In the genomic region with DNA sequence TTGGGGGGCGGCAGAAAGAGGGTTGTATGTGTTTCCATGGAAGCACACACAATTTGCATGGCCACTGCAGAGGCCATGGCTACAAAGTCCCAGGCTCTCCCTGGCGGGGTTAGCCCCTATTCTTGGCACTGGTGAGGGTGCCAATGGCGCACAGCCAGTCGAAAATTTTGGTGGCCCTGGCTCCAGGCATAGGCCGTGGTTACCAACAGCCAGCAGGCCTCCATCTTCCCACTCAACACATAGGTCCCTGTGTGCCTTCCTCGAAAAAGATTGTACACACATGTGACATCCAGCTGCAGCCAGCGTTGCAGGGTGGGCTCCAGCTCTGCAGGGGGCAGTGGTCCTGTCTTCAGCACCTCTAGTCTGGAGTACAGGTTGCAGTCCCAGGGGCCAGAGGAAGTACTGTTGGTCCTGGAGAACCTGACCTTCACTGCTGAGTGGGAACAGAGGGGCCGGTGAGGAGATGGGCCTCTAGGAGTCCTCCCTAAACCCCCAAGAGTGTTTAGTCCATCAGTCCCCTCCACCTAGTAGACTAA, we compare ENCODE assay signal across 17 cellular contexts. TPM values are rescaled to one million over a fixed set of nuclear protein-coding genes. Genes with fewer than 3 reads are reported as not detected.
DNase-seq lines count a peak whose midpoint lies in the region; ATAC-seq and TF ChIP-seq lines count a peak whose summit lies in the region.
"Had no signal": no experiment of that assay in that cellular context is flagged by ENCODE, and none has a peak within 500 bp of the region (broad histone marks: within the 10 kb centered on the region; RNA-seq: fewer than 3 reads in every experiment).

No MANE protein-coding gene starts in this region.

- no peaks in the 10 kb centered on the region for H3K36me3 ChIP-seq in endocrine pancreas (ENCODE audit: control insufficient read depth, insufficient read depth, low read length)
- no peaks in the 10 kb centered on the region for H3K36me3 ChIP-seq in mucosa of descending colon (ENCODE audit: low read depth)

- H3K27me3 ChIP-seq in endocrine pancreas (ENCODE audit: control insufficient read depth, insufficient read depth, low read length), result no peaks in the 10 kb centered on the region
- H3K27me3 ChIP-seq: left lung, tibial nerve had no signal

- DNase-seq in GM12865 (ENCODE audit: low read depth) (no peak), SK-N-DZ (ENCODE audit: low spot score) (peak; percentile 51), mucosa of descending colon (no peak)
- DNase-seq in activated CD4-positive, CD25-positive, alpha-beta regulatory T cell (lab: John Stamatoyannopoulos, UW), result no peak
- DNase-seq: activated CD4-positive, alpha-beta T cell treated with anti-CD3 and anti-CD28 coated beads, Interleukin-2, amount 10 ng/mL, durations not matched to agents 24 days and 14 days; activated CD8-positive, alpha-beta memory T cell treated with anti-CD3 and anti-CD28 coated beads, Interleukin-2, amount 10 ng/mL, durations not matched to agents 7 days and 5 days; GM23248; immature natural killer cell; left lung; MM.1S; NCI-H1436; stimulated activated naive CD4-positive, alpha-beta T cell had no signal

- peaks cover 7% of the 10 kb centered on the region for H3K4me1 ChIP-seq in endocrine pancreas (ENCODE audit: control insufficient read depth, insufficient read depth, low read length)
- peaks cover 3% of the 10 kb centered on the region for H3K4me1 ChIP-seq in mucosa of descending colon (ENCODE audit: low read depth)

- H3K9me3 ChIP-seq in endocrine pancreas (ENCODE audit: control insufficient read depth, low read length) (no peaks in the 10 kb centered on the region), mucosa of descending colon (no peaks in the 10 kb centered on the region)
- H3K9me3 ChIP-seq: left lung, tibial nerve had no signal

- intact Hi-C loops in mucosa of descending colon (cut with DNase I, micrococcal nuclease), result no loop called here

- H3K4me3 ChIP-seq in GM12865 (ENCODE audit: low read depth, low read length), result no peak overlapping the region
- no peak overlapping the region for H3K4me3 ChIP-seq in endocrine pancreas (ENCODE audit: control insufficient read depth, insufficient read depth, low read length)
- no peak overlapping the region for H3K4me3 ChIP-seq in mucosa of descending colon
- H3K4me3 ChIP-seq: GM23248, left lung, tibial nerve had no signal

- TF ChIP-seq CTCF in GM12865 (IDR thresholded peaks at IDR 0.05; ENCODE audit: insufficient read depth, low read depth, low read length, missing control alignments), result peak; percentile 0
- no peak for TF ChIP-seq CTCF in mucosa of descending colon (IDR thresholded peaks at IDR 0.05)

- peak overlapping the region; percentile 27 for H3K9ac ChIP-seq in endocrine pancreas (ENCODE audit: control insufficient read depth, insufficient read depth, low read length)
- H3K9ac ChIP-seq: GM23248, parathyroid adenoma had no signal

- ATAC-seq in mucosa of descending colon (no peak), GM21737 (IDR thresholded peaks at IDR 0.05; ENCODE audit: unreplicated experiment) (no peak)
- ATAC-seq: activated CD8-positive, alpha-beta memory T cell treated with anti-CD3 and anti-CD28 coated beads, Interleukin-2, amount 10 ng/mL, durations not matched to agents 7 days and 5 days; left lung; natural killer cell treated with Interleukin-12 subunit alpha and Interleukin-12 subunit beta and Interleukin-15 and Interleukin-18, amount 100 ng/mL, for 72 hours had no signal

RNA-seq across cellular contexts. Expression of a gene that starts 7.1 kb away (rescaled TPM):
- polyA plus RNA-seq in SK-N-DZ (2014; cell fraction: cytosol; rRNA removed), result 19.5 and 19.7 TPM in 2 replicates
- polyA plus RNA-seq in SK-N-DZ (2014; cell fraction: nucleus; rRNA removed), result 71.1 and 84.6 TPM in 2 replicates
- total RNA-seq in mucosa of descending colon, result 10 to 100 TPM; 40.2 to 60.6 (median 41.4) TPM

RNA-seq across cellular contexts. Expression of a gene that starts 10.0 kb away (rescaled TPM):
- 140 and 186 TPM in 2 replicates for polyA plus RNA-seq in SK-N-DZ (2014; cell fraction: cytosol; rRNA removed)
- 518 and 594 TPM in 2 replicates for polyA plus RNA-seq in SK-N-DZ (2014; cell fraction: nucleus; rRNA removed)
- 100 to 1,000 TPM in 2 of 3 donors, 10 to 100 TPM in 1; 98.5 to 205 (median 165) TPM for total RNA-seq in mucosa of descending colon

RNA-seq across cellular contexts. Expression of a gene that starts 21.2 kb away (rescaled TPM):
- polyA plus RNA-seq in SK-N-DZ (2014; cell fraction: cytosol; rRNA removed), result 19.7 and 30.9 TPM in 2 replicates
- 115 and 121 TPM in 2 replicates for polyA plus RNA-seq in SK-N-DZ (2014; cell fraction: nucleus; rRNA removed)
- total RNA-seq in mucosa of descending colon, result 10 to 100 TPM; 16.7 to 32.7 (median 18.9) TPM

RNA-seq across cellular contexts. Expression of a gene that starts 24.8 kb away (rescaled TPM):
- polyA plus RNA-seq in SK-N-DZ (2014; cell fraction: cytosol; rRNA removed), result 70.8 and 72.9 TPM in 2 replicates
- 45.8 and 58.3 TPM in 2 replicates for polyA plus RNA-seq in SK-N-DZ (2014; cell fraction: nucleus; rRNA removed)
- total RNA-seq in mucosa of descending colon, result 10 to 100 TPM; 61.0 to 69.9 (median 63.2) TPM

RNA-seq across cellular contexts. Expression of a gene that starts 32.0 kb away (rescaled TPM):
- 235 and 250 TPM in 2 replicates for polyA plus RNA-seq in SK-N-DZ (2014; cell fraction: cytosol; rRNA removed)
- polyA plus RNA-seq in SK-N-DZ (2014; cell fraction: nucleus; rRNA removed), result 243 and 248 TPM in 2 replicates
- total RNA-seq in mucosa of descending colon, result 100 to 1,000 TPM; 113 to 146 (median 114) TPM
